22 cellular contexts compared by ENCODE assay signal in genomic region chr7:82154728-82155127, GRCh38.
DNase-seq lines count a peak whose midpoint lies in the region; ATAC-seq and TF ChIP-seq lines count a peak whose summit lies in the region.
"Had no signal": no experiment of that assay in that cellular context is flagged by ENCODE, and none has a peak within 500 bp of the region (broad histone marks: within the 10 kb centered on the region; RNA-seq: fewer than 3 reads in every experiment).

No MANE protein-coding gene starts in this region.

- peaks cover 8% of the 10 kb centered on the region for H3K4me1 Mint-ChIP-seq in glutamatergic neuron (ENCODE audit: low read depth, unreplicated experiment)
- H3K4me1 Mint-ChIP-seq: B cell; CD4-positive, CD25-positive, alpha-beta regulatory T cell had no signal

- 40% methylated on average over 2 of the region's 2 CpGs for WGBS in right lobe of liver (ENCODE audit: insufficient coverage, low coverage, low lambda C conversion rate, missing lambda C conversion rate)

- intact Hi-C loops in right lobe of liver (cut with DNase I), result no loop called here

- peak overlapping the region; percentile 82 for H3K27ac Mint-ChIP-seq in glutamatergic neuron (ENCODE audit: unreplicated experiment)
- H3K27ac Mint-ChIP-seq: B cell; CD4-positive, CD25-positive, alpha-beta regulatory T cell; CD8-positive, alpha-beta T cell; H9; HFFc6 had no signal

- H3K27me3 ChIP-seq in right lobe of liver, result no peaks in the 10 kb centered on the region
- H3K27me3 ChIP-seq: BLaER1 had no signal

- no peak overlapping the region for H3K4me3 Mint-ChIP-seq in glutamatergic neuron (ENCODE audit: unreplicated experiment)
- H3K4me3 Mint-ChIP-seq: B cell; CD4-positive, CD25-positive, alpha-beta regulatory T cell; CD8-positive, alpha-beta T cell; H9; HFFc6 had no signal

- H3K36me3 ChIP-seq in right lobe of liver, result no peaks in the 10 kb centered on the region
- H3K36me3 ChIP-seq: BLaER1 had no signal

- no peak for TF ChIP-seq POLR2A in right lobe of liver (IDR thresholded peaks at IDR 0.05)

- no peaks in the 10 kb centered on the region for H3K36me3 Mint-ChIP-seq in glutamatergic neuron (ENCODE audit: unreplicated experiment)
- H3K36me3 Mint-ChIP-seq: CD4-positive, CD25-positive, alpha-beta regulatory T cell; CD8-positive, alpha-beta T cell had no signal

- no peaks in the 10 kb centered on the region for H3K4me1 ChIP-seq in right lobe of liver
- H3K4me1 ChIP-seq: BLaER1 had no signal

- ATAC-seq in right lobe of liver, result no peak
- ATAC-seq: CD8-positive, alpha-beta T cell; HCT116 had no signal

- DNase-seq in NCI-H146 (lab: John Stamatoyannopoulos, UW), result peak; percentile 8
- DNase-seq in NCI-H146 treated with DMSO at 0.1 percent for 48 hours (lab: John Stamatoyannopoulos, UW; ENCODE audit: unreplicated experiment), result no peak
- DNase-seq in NCI-H82 (lab: John Stamatoyannopoulos, UW), result peak; percentile 83
- DNase-seq in glutamatergic neuron, result no peak
- DNase-seq in right lobe of liver, result no peak
- DNase-seq in NCI-H1694 treated with DMSO at 0.1 percent for 48 hours (lab: John Stamatoyannopoulos, UW), result no peak
- no peak for DNase-seq in NCI-H128 (lab: John Stamatoyannopoulos, UW; ENCODE audit: unreplicated experiment)
- DNase-seq: CD4-positive, CD25-positive, alpha-beta regulatory T cell; CD8-positive, alpha-beta T cell; DMS 273 treated with DMSO at 0.1 percent for 48 hours; DMS79; EL; GDM1; GM23248; H9; HFFc6 had no signal

- H3K9me3 ChIP-seq in right lobe of liver, result no peaks in the 10 kb centered on the region
- H3K9me3 ChIP-seq: BLaER1 had no signal

- H3K9me3 Mint-ChIP-seq in glutamatergic neuron (ENCODE audit: unreplicated experiment), result peaks cover 2% of the 10 kb centered on the region
- H3K9me3 Mint-ChIP-seq: CD8-positive, alpha-beta T cell; H9; HFFc6 had no signal

- no peak for TF ChIP-seq CTCF in glutamatergic neuron (IDR thresholded peaks at IDR 0.05; ENCODE audit: partially characterized antibody, unreplicated experiment)
- TF ChIP-seq CTCF in right lobe of liver (IDR thresholded peaks at IDR 0.05), result no peak

- H3K27me3 Mint-ChIP-seq in glutamatergic neuron (ENCODE audit: unreplicated experiment), result no peaks in the 10 kb centered on the region
- H3K27me3 Mint-ChIP-seq: B cell had no signal

- no peak overlapping the region for H3K4me3 ChIP-seq in right lobe of liver
- H3K4me3 ChIP-seq: BLaER1, GM12878, GM23248 had no signal

- no peak overlapping the region for H3K27ac ChIP-seq in right lobe of liver
- H3K27ac ChIP-seq: 22Rv1, BLaER1, C4-2B, GM23248 had no signal

Comparison
In these comparisons a context has a peak if more than half of its experiments do, and no peak if none do; other contexts are left out.
1. DNase-seq: peak in NCI-H146 (single experiment) and NCI-H82 (single experiment); none in NCI-H146 treated with DMSO at 0.1 percent for 48 hours (single experiment), glutamatergic neuron (single experiment), right lobe of liver (0 of 3), NCI-H1694 treated with DMSO at 0.1 percent for 48 hours (single experiment) and NCI-H128 (single experiment).